8 cellular contexts compared by ENCODE assay signal in genomic region chr12:27970981-27971489, GRCh38. TPM values are rescaled to one million over a fixed set of nuclear protein-coding genes. Genes with fewer than 3 reads are reported as not detected.
DNase-seq lines count a peak whose midpoint lies in the region; ATAC-seq and TF ChIP-seq lines count a peak whose summit lies in the region.

No MANE protein-coding gene starts in this region.

- H2AK5ac ChIP-seq in trophoblast cell (ENCODE audit: low read length), result no peak overlapping the region

- DNase-seq in ELF-1 (ENCODE audit: low read depth, low spot score) (peak; percentile 25), heart left ventricle (no peak), trophoblast cell (peak; percentile 79 to 90), anterior cingulate cortex (lab: John Stamatoyannopoulos, UW) (no peak), NCI-H146 treated with DMSO at 0.1 percent for 48 hours (lab: John Stamatoyannopoulos, UW; ENCODE audit: unreplicated experiment) (no peak), cerebellar cortex (ENCODE audit: low spot score) (no peak), NCI-H1694 (lab: John Stamatoyannopoulos, UW) (no peak)
- no peak for DNase-seq in activated T-cell treated with anti-CD3 and anti-CD28 coated beads, Interleukin-2, amount 50 U/mL, for 72 hours

- no peaks in the 10 kb centered on the region for H3K9me3 Mint-ChIP-seq in activated T-cell treated with anti-CD3 and anti-CD28 coated beads, Interleukin-2, amount 50 U/mL, for 72 hours

- peak overlapping the region; percentile 70 to 76 for H3K4me3 Mint-ChIP-seq in activated T-cell treated with anti-CD3 and anti-CD28 coated beads, Interleukin-2, amount 50 U/mL, for 72 hours

- peak overlapping the region; percentile 56 for H2BK120ac ChIP-seq in trophoblast cell (ENCODE audit: insufficient read depth, low read length, poor library complexity)

- no peaks in the 10 kb centered on the region for H3K36me3 Mint-ChIP-seq in activated T-cell treated with anti-CD3 and anti-CD28 coated beads, Interleukin-2, amount 50 U/mL, for 72 hours (ENCODE audit: insufficient read depth in 2 of 2)

- H3K79me1 ChIP-seq in trophoblast cell (ENCODE audit: low read length), result peaks cover 13% of the 10 kb centered on the region

- peaks cover 15 to 85% (median 70%) of the 10 kb centered on the region in 9 donors for H3K27me3 ChIP-seq in heart left ventricle
- H3K27me3 ChIP-seq in trophoblast cell (ENCODE audit: insufficient read depth, low read length), result peaks cover 50% of the 10 kb centered on the region

- H3K18ac ChIP-seq in trophoblast cell (ENCODE audit: low read length), result no peak overlapping the region

- no peak overlapping the region for H3K23ac ChIP-seq in trophoblast cell (ENCODE audit: low read length)

- peak overlapping the region; percentile 11 for H4K91ac ChIP-seq in trophoblast cell (ENCODE audit: low read depth, low read length)

- peaks cover 0 to 39% (median 14%) of the 10 kb centered on the region in 12 donors for H3K4me1 ChIP-seq in heart left ventricle
- H3K4me1 ChIP-seq in trophoblast cell (ENCODE audit: control insufficient read depth in 1 of 2, insufficient read depth in 2 of 2, low read length in 2 of 2), result peaks cover 13 to 20% of the 10 kb centered on the region in 2 experiments

- H3K79me2 ChIP-seq in trophoblast cell (ENCODE audit: control insufficient read depth, insufficient read depth, low read length, poor library complexity), result no peaks in the 10 kb centered on the region

- H3K14ac ChIP-seq in trophoblast cell (ENCODE audit: low read length), result no peak overlapping the region

- no peak overlapping the region for H3K27ac Mint-ChIP-seq in activated T-cell treated with anti-CD3 and anti-CD28 coated beads, Interleukin-2, amount 50 U/mL, for 72 hours

- H2AFZ ChIP-seq in trophoblast cell (ENCODE audit: insufficient read depth, low read length, poor library complexity), result no peak overlapping the region

- H3K9ac ChIP-seq in trophoblast cell (ENCODE audit: low read length), result no peak overlapping the region

- H3K36me3 ChIP-seq in heart left ventricle, result no peaks in the 10 kb centered on the region
- no peaks in the 10 kb centered on the region for H3K36me3 ChIP-seq in trophoblast cell (ENCODE audit: control insufficient read depth in 1 of 2, insufficient read depth in 2 of 2, low read length in 2 of 2)

- H3K4me3 ChIP-seq in heart left ventricle, result peak overlapping the region in 10 of 12 donors; percentile 37 to 66 (median 56)
- peak overlapping the region; percentile 25 for H3K4me3 ChIP-seq in trophoblast cell (ENCODE audit: low read depth, low read length)

- peak overlapping the region; percentile 13 for H4K8ac ChIP-seq in trophoblast cell (ENCODE audit: low read depth, low read length)

- WGBS in heart left ventricle, 4 donors, result 12 to 39% (median 25%) methylated on average over 18 of the region's 18 CpGs
- no CpG with 5 or more reads among the region's 18 CpGs for WGBS in trophoblast cell (ENCODE audit: extremely low coverage, insufficient coverage, insufficient read length)

- H2BK5ac ChIP-seq in trophoblast cell (ENCODE audit: low read depth, low read length, poor library complexity), result no peak overlapping the region

- H3K9me3 ChIP-seq in heart left ventricle (no peaks in the 10 kb centered on the region), trophoblast cell (ENCODE audit: insufficient read depth, low read depth, low read length) (peaks cover 2% of the 10 kb centered on the region)

- no peak for ATAC-seq in activated T-cell treated with anti-CD3 and anti-CD28 coated beads, Interleukin-2, amount 50 U/mL, for 72 hours (replicated peaks in 1 of 2)
- ATAC-seq in heart left ventricle, result no peak

- H4K12ac ChIP-seq in trophoblast cell (ENCODE audit: low read depth, low read length), result no peak overlapping the region

- H3K4ac ChIP-seq in trophoblast cell (ENCODE audit: low read depth, low read length), result no peak overlapping the region

- TF ChIP-seq POLR2A in heart left ventricle (IDR thresholded peaks at IDR 0.05), result no peak

- H2BK12ac ChIP-seq in trophoblast cell (ENCODE audit: low read length), result no peak overlapping the region

- no peak for TF ChIP-seq CTCF in heart left ventricle (IDR thresholded peaks at IDR 0.05)

- peak overlapping the region in 5 of 12 donors; percentile 21 to 60 (median 50) for H3K27ac ChIP-seq in heart left ventricle
- H3K27ac ChIP-seq in trophoblast cell (ENCODE audit: low read depth, low read length), result no peak overlapping the region

- H3K27me3 Mint-ChIP-seq in activated T-cell treated with anti-CD3 and anti-CD28 coated beads, Interleukin-2, amount 50 U/mL, for 72 hours (ENCODE audit: low read depth), result peaks cover 92% of the 10 kb centered on the region

- peaks cover 24% of the 10 kb centered on the region for H3K4me1 Mint-ChIP-seq in activated T-cell treated with anti-CD3 and anti-CD28 coated beads, Interleukin-2, amount 50 U/mL, for 72 hours (ENCODE audit: low read depth)

- H3K4me2 ChIP-seq in trophoblast cell (ENCODE audit: low read length), result peak overlapping the region; percentile 94

- intact Hi-C loops in heart left ventricle (cut with DNase I), result loop anchor here in 4 of 10 donors (10.0 kb wide), 2 partner anchors 204 to 904 kb away; no protein-coding TSS in a partner anchor

RNA-seq across cellular contexts. Expression of gene PTHLH, which starts 1.5 kb away (rescaled TPM):
- total RNA-seq in activated T-cell treated with anti-CD3 and anti-CD28 coated beads, Interleukin-2, amount 50 U/mL, for 72 hours, result not detected
- 1 to 10 TPM in 5 of 9 donors, under 1 TPM in 4; 0.25 to 3.7 (median 1.1) TPM for total RNA-seq in heart left ventricle
- 1 to 10 TPM in 1 of 2 donors, under 1 TPM in 1; 0.53 to 1.4 TPM for polyA plus RNA-seq in heart left ventricle
- 8.8 and 9.3 TPM in 2 replicates for polyA plus RNA-seq in trophoblast cell (2013)

Comparison
In these comparisons a context has a peak if more than half of its experiments do, and no peak if none do; other contexts are left out.
1. DNase-seq: peak in ELF-1 (single experiment) and trophoblast cell (2 of 2); none in activated T-cell treated with anti-CD3 and anti-CD28 coated beads, Interleukin-2, amount 50 U/mL, for 72 hours (0 of 2), heart left ventricle (0 of 5), anterior cingulate cortex (0 of 58), NCI-H146 treated with DMSO at 0.1 percent for 48 hours (single experiment), cerebellar cortex (single experiment) and NCI-H1694 (single experiment).